ENCODE assay signal across 1 cellular context in the genomic region with DNA sequence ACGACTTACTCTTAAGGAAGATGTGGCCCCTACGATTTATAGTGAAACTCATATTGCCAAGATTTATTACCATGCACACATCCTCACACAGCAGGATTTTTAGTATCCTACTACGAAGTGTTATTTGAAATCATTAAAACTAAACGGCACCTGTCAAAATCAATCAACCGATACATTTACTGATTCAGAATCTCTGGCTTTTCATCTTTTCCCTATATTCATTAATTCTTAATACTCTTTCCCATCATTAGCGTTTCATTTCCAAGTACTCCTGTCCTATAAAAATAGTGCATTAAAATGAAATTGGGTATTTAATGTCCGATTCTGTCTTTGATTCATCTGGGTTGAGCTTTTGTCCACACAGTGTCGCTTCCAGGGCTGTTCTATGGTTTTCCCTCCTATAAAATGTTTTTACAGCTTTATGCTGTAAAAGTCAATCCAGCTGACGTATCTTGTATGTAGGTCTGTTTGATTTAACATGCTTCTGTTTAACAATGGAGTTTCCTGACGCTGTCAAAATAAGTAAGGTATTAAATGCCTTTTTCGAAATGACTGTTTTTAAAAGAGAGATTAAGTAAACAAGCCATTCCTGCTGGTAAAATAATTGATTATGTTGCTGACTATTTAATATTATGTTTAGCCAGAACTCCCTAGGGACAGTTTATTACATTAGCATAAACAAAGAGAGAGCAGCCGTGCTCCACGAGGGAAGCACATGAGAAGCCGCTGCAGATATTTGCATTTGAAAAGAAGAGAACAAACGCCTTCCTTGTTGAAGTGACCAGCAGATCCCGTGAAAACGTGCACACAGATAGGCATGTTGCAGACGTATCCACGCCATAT.
TF ChIP-seq lines count a peak whose summit lies in the region.

No MANE protein-coding gene starts in this region.

TF ChIP-seq in HEK293, 187 proteins besides CTCF, POLR2A, EP300 and RAD21 (continued from another document and continues in another):
- TF ChIP-seq, protein P1, sequence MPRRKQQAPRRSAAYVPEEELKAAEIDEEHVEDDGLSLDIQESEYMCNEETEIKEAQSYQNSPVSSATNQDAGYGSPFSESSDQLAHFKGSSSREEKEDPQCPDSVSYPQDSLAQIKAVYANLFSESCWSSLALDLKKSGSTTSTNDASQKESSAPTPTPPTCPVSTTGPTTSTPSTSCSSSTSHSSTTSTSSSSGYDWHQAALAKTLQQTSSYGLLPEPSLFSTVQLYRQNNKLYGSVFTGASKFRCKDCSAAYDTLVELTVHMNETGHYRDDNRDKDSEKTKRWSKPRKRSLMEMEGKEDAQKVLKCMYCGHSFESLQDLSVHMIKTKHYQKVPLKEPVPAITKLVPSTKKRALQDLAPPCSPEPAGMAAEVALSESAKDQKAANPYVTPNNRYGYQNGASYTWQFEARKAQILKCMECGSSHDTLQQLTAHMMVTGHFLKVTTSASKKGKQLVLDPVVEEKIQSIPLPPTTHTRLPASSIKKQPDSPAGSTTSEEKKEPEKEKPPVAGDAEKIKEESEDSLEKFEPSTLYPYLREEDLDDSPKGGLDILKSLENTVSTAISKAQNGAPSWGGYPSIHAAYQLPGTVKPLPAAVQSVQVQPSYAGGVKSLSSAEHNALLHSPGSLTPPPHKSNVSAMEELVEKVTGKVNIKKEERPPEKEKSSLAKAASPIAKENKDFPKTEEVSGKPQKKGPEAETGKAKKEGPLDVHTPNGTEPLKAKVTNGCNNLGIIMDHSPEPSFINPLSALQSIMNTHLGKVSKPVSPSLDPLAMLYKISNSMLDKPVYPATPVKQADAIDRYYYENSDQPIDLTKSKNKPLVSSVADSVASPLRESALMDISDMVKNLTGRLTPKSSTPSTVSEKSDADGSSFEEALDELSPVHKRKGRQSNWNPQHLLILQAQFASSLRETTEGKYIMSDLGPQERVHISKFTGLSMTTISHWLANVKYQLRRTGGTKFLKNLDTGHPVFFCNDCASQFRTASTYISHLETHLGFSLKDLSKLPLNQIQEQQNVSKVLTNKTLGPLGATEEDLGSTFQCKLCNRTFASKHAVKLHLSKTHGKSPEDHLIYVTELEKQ (tag by site-specific recombination; IDR thresholded peaks at IDR 0.05; ENCODE audit: borderline replicate concordance), result peak; percentile 65; the same call in 1 of the 2 replicates
- TF ChIP-seq ZNF37A (tag by site-specific recombination; IDR thresholded peaks at IDR 0.05), result no peak
- 0 out of 2 replicates have a peak, but pooled peaks have one; percentile 9 for TF ChIP-seq SCRT2 (tag by site-specific recombination; IDR thresholded peaks at IDR 0.05)
- peak; percentile 87 for TF ChIP-seq WT1 (tag by site-specific recombination; IDR thresholded peaks at IDR 0.05)
- TF ChIP-seq SP7 (tag by site-specific recombination; IDR thresholded peaks at IDR 0.05), result peak; percentile 95
- TF ChIP-seq ZNF521 (tag by site-specific recombination; IDR thresholded peaks at IDR 0.05), result no peak
- TF ChIP-seq ZNF747 (tag by site-specific recombination; IDR thresholded peaks at IDR 0.05), result no peak
- TF ChIP-seq OVOL3 (tag by site-specific recombination; IDR thresholded peaks at IDR 0.05), result peak; percentile 85
- peak; percentile 55 for TF ChIP-seq ZNF76 (tag by site-specific recombination; IDR thresholded peaks at IDR 0.05; ENCODE audit: borderline replicate concordance, low read depth)
- TF ChIP-seq ZXDB (tag by site-specific recombination; IDR thresholded peaks at IDR 0.05), result peak; percentile 86
- TF ChIP-seq ZNF404 (tag by site-specific recombination; IDR thresholded peaks at IDR 0.05), result no peak
- TF ChIP-seq, protein P2, sequence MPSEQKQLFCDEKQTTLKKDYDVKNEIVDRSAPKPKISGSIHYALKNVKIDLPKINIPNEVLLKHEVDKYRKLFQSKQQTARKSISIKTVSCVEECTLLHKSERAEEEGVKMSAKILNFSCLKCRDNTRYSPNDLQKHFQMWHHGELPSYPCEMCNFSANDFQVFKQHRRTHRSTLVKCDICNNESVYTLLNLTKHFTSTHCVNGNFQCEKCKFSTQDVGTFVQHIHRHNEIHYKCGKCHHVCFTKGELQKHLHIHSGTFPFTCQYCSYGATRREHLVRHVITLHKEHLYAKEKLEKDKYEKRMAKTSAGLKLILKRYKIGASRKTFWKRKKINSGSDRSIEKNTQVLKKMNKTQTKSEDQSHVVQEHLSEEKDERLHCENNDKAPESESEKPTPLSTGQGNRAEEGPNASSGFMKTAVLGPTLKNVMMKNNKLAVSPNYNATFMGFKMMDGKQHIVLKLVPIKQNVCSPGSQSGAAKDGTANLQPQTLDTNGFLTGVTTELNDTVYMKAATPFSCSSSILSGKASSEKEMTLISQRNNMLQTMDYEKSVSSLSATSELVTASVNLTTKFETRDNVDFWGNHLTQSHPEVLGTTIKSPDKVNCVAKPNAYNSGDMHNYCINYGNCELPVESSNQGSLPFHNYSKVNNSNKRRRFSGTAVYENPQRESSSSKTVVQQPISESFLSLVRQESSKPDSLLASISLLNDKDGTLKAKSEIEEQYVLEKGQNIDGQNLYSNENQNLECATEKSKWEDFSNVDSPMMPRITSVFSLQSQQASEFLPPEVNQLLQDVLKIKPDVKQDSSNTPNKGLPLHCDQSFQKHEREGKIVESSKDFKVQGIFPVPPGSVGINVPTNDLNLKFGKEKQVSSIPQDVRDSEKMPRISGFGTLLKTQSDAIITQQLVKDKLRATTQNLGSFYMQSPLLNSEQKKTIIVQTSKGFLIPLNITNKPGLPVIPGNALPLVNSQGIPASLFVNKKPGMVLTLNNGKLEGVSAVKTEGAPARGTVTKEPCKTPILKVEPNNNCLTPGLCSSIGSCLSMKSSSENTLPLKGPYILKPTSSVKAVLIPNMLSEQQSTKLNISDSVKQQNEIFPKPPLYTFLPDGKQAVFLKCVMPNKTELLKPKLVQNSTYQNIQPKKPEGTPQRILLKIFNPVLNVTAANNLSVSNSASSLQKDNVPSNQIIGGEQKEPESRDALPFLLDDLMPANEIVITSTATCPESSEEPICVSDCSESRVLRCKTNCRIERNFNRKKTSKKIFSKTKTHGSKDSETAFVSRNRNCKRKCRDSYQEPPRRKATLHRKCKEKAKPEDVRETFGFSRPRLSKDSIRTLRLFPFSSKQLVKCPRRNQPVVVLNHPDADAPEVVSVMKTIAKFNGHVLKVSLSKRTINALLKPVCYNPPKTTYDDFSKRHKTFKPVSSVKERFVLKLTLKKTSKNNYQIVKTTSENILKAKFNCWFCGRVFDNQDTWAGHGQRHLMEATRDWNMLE (tag by site-specific recombination; conservative IDR thresholded peaks at IDR 0.05; ENCODE audit: low read depth), result 0 out of 2 replicates have a peak, but pooled peaks have one; percentile 20
- TF ChIP-seq ZNF302 (tag by site-specific recombination; IDR thresholded peaks at IDR 0.05; ENCODE audit: low read depth), result no peak
- peak; percentile 43; the same call in 1 of the 2 replicates for TF ChIP-seq ZNF121 (tag by site-specific recombination; IDR thresholded peaks at IDR 0.05)
- TF ChIP-seq, protein P3, sequence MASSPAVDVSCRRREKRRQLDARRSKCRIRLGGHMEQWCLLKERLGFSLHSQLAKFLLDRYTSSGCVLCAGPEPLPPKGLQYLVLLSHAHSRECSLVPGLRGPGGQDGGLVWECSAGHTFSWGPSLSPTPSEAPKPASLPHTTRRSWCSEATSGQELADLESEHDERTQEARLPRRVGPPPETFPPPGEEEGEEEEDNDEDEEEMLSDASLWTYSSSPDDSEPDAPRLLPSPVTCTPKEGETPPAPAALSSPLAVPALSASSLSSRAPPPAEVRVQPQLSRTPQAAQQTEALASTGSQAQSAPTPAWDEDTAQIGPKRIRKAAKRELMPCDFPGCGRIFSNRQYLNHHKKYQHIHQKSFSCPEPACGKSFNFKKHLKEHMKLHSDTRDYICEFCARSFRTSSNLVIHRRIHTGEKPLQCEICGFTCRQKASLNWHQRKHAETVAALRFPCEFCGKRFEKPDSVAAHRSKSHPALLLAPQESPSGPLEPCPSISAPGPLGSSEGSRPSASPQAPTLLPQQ (tag by site-specific recombination; IDR thresholded peaks at IDR 0.05), result peak; percentile 45; the same call in 1 of the 2 replicates
- no peak for TF ChIP-seq ZNF777 (tag by site-specific recombination; IDR thresholded peaks at IDR 0.05; ENCODE audit: borderline replicate concordance)
- no peak for TF ChIP-seq ZNF354C (tag by site-specific recombination; IDR thresholded peaks at IDR 0.05; ENCODE audit: borderline replicate concordance, low read depth)
- 0 out of 2 replicates have a peak, but pooled peaks have one; percentile 22 for TF ChIP-seq TCF7L2 (IDR thresholded peaks at IDR 0.05; ENCODE audit: borderline replicate concordance, low read depth, low read length)
- TF ChIP-seq, protein P4, sequence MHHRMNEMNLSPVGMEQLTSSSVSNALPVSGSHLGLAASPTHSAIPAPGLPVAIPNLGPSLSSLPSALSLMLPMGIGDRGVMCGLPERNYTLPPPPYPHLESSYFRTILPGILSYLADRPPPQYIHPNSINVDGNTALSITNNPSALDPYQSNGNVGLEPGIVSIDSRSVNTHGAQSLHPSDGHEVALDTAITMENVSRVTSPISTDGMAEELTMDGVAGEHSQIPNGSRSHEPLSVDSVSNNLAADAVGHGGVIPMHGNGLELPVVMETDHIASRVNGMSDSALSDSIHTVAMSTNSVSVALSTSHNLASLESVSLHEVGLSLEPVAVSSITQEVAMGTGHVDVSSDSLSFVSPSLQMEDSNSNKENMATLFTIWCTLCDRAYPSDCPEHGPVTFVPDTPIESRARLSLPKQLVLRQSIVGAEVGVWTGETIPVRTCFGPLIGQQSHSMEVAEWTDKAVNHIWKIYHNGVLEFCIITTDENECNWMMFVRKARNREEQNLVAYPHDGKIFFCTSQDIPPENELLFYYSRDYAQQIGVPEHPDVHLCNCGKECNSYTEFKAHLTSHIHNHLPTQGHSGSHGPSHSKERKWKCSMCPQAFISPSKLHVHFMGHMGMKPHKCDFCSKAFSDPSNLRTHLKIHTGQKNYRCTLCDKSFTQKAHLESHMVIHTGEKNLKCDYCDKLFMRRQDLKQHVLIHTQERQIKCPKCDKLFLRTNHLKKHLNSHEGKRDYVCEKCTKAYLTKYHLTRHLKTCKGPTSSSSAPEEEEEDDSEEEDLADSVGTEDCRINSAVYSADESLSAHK (tag by site-specific recombination; IDR thresholded peaks at IDR 0.05), result peak; percentile 93
- TF ChIP-seq ZNF10 (tag by site-specific recombination; IDR thresholded peaks at IDR 0.05), result peak; percentile 73
- TF ChIP-seq ZNF394 (tag by site-specific recombination; IDR thresholded peaks at IDR 0.05; ENCODE audit: borderline replicate concordance), result peak; percentile 75
- TF ChIP-seq, protein P5, sequence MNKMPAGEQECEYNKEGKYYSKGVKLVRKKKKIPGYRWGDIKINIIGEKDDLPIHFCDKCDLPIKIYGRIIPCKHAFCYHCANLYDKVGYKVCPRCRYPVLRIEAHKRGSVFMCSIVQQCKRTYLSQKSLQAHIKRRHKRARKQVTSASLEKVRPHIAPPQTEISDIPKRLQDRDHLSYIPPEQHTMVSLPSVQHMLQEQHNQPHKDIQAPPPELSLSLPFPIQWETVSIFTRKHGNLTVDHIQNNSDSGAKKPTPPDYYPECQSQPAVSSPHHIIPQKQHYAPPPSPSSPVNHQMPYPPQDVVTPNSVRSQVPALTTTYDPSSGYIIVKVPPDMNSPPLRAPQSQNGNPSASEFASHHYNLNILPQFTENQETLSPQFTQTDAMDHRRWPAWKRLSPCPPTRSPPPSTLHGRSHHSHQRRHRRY (tag by site-specific recombination; IDR thresholded peaks at IDR 0.05), result 0 out of 2 replicates have a peak, but pooled peaks have one; percentile 18
- no peak for TF ChIP-seq SCRT1 (tag by site-specific recombination; IDR thresholded peaks at IDR 0.05; ENCODE audit: borderline replicate concordance)
- peak; percentile 93 for TF ChIP-seq ZNF596 (tag by site-specific recombination; IDR thresholded peaks at IDR 0.05)
- TF ChIP-seq, protein P6, sequence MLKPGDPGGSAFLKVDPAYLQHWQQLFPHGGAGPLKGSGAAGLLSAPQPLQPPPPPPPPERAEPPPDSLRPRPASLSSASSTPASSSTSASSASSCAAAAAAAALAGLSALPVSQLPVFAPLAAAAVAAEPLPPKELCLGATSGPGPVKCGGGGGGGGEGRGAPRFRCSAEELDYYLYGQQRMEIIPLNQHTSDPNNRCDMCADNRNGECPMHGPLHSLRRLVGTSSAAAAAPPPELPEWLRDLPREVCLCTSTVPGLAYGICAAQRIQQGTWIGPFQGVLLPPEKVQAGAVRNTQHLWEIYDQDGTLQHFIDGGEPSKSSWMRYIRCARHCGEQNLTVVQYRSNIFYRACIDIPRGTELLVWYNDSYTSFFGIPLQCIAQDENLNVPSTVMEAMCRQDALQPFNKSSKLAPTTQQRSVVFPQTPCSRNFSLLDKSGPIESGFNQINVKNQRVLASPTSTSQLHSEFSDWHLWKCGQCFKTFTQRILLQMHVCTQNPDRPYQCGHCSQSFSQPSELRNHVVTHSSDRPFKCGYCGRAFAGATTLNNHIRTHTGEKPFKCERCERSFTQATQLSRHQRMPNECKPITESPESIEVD (tag by site-specific recombination; IDR thresholded peaks at IDR 0.05), result peak; percentile 100
- no peak for TF ChIP-seq ZNF549 (tag by site-specific recombination; IDR thresholded peaks at IDR 0.05)
- peak; percentile 89 for TF ChIP-seq ZBTB1 (tag by site-specific recombination; IDR thresholded peaks at IDR 0.05)
- peak; percentile 90 for TF ChIP-seq ZSCAN30 (tag by site-specific recombination; IDR thresholded peaks at IDR 0.05)
- TF ChIP-seq, protein P7, sequence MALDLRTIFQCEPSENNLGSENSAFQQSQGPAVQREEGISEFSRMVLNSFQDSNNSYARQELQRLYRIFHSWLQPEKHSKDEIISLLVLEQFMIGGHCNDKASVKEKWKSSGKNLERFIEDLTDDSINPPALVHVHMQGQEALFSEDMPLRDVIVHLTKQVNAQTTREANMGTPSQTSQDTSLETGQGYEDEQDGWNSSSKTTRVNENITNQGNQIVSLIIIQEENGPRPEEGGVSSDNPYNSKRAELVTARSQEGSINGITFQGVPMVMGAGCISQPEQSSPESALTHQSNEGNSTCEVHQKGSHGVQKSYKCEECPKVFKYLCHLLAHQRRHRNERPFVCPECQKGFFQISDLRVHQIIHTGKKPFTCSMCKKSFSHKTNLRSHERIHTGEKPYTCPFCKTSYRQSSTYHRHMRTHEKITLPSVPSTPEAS (tag by site-specific recombination; IDR thresholded peaks at IDR 0.05), result peak; percentile 60
- TF ChIP-seq, protein P8, sequence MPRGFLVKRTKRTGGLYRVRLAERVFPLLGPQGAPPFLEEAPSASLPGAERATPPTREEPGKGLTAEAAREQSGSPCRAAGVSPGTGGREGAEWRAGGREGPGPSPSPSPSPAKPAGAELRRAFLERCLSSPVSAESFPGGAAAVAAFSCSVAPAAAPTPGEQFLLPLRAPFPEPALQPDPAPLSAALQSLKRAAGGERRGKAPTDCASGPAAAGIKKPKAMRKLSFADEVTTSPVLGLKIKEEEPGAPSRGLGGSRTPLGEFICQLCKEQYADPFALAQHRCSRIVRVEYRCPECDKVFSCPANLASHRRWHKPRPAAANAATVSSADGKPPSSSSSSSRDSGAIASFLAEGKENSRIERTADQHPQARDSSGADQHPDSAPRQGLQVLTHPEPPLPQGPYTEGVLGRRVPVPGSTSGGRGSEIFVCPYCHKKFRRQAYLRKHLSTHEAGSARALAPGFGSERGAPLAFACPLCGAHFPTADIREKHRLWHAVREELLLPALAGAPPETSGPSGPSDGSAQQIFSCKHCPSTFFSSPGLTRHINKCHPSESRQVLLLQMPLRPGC (tag by site-specific recombination; IDR thresholded peaks at IDR 0.05), result peak; percentile 67
- peak; percentile 99 for TF ChIP-seq FEZF1 (tag by site-specific recombination; IDR thresholded peaks at IDR 0.05)
- peak; percentile 24 for TF ChIP-seq ZNF529 (tag by site-specific recombination; IDR thresholded peaks at IDR 0.05; ENCODE audit: insufficient replicate concordance)
- peak; percentile 69 for TF ChIP-seq BCL11B (tag by site-specific recombination; IDR thresholded peaks at IDR 0.05; ENCODE audit: low read depth)
- 0 out of 2 replicates have a peak, but pooled peaks have one; percentile 11 for TF ChIP-seq ZSCAN23 (tag by site-specific recombination; IDR thresholded peaks at IDR 0.05)
- TF ChIP-seq ZBTB20 (tag by site-specific recombination; IDR thresholded peaks at IDR 0.05), result no peak
- TF ChIP-seq YY1 (tag by site-specific recombination; IDR thresholded peaks at IDR 0.05), result peak; percentile 65
